Comparison of ENCODE assay signal across 1 cellular context in genomic region chr3:58490860-58491501, GRCh38.
TF ChIP-seq lines count a peak whose summit lies in the region.

No MANE protein-coding gene starts in this region.

TF ChIP-seq in WTC11, 78 proteins besides CTCF, POLR2A, EP300 and RAD21 (continued from another document):
- TF ChIP-seq ZNF512 (CRISPR knock-in tag; IDR thresholded peaks at IDR 0.05; ENCODE audit: borderline replicate concordance) = no peak
- no peak for TF ChIP-seq PRDM15 (CRISPR knock-in tag; IDR thresholded peaks at IDR 0.05)
- no peak for TF ChIP-seq USF2 (CRISPR knock-in tag; IDR thresholded peaks at IDR 0.05)
- no peak for TF ChIP-seq CREM (CRISPR knock-in tag; IDR thresholded peaks at IDR 0.05)
- TF ChIP-seq FOXP1 (CRISPR knock-in tag; IDR thresholded peaks at IDR 0.05; ENCODE audit: borderline replicate concordance) = no peak
- no peak for TF ChIP-seq ZSCAN18 (CRISPR knock-in tag; IDR thresholded peaks at IDR 0.05)
- TF ChIP-seq STAT6 (CRISPR knock-in tag; conservative IDR thresholded peaks at IDR 0.05; ENCODE audit: low read depth) = no peak
- TF ChIP-seq SOX15 (CRISPR knock-in tag; IDR thresholded peaks at IDR 0.05) = no peak
- no peak for TF ChIP-seq ATF1 (CRISPR knock-in tag; IDR thresholded peaks at IDR 0.05)
- TF ChIP-seq TEAD4 (CRISPR knock-in tag; IDR thresholded peaks at IDR 0.05) = no peak
- TF ChIP-seq ESRRA (CRISPR knock-in tag; IDR thresholded peaks at IDR 0.05; ENCODE audit: borderline replicate concordance) = no peak
- no peak for TF ChIP-seq ZNF396 (CRISPR knock-in tag; IDR thresholded peaks at IDR 0.05; ENCODE audit: borderline replicate concordance)
- TF ChIP-seq AFF4 (CRISPR knock-in tag; IDR thresholded peaks at IDR 0.05; ENCODE audit: borderline replicate concordance) = no peak
- no peak for TF ChIP-seq NFE2L1 (CRISPR knock-in tag; IDR thresholded peaks at IDR 0.05)
- no peak for TF ChIP-seq ZNF138 (CRISPR knock-in tag; conservative IDR thresholded peaks at IDR 0.05)
- TF ChIP-seq E2F4 (CRISPR knock-in tag; IDR thresholded peaks at IDR 0.05; ENCODE audit: borderline replicate concordance, low read depth) = no peak
- no peak for TF ChIP-seq ERG (CRISPR knock-in tag; IDR thresholded peaks at IDR 0.05)
